Comparison of ENCODE assay signal across 1 cellular context in genomic region chr13:99501952-99502310, GRCh38.
TF ChIP-seq lines count a peak whose summit lies in the region.

No MANE protein-coding gene starts in this region.

TF ChIP-seq in WTC11, 78 proteins besides CTCF, POLR2A, EP300 and RAD21 (continued from another document):
- TF ChIP-seq, protein P1, sequence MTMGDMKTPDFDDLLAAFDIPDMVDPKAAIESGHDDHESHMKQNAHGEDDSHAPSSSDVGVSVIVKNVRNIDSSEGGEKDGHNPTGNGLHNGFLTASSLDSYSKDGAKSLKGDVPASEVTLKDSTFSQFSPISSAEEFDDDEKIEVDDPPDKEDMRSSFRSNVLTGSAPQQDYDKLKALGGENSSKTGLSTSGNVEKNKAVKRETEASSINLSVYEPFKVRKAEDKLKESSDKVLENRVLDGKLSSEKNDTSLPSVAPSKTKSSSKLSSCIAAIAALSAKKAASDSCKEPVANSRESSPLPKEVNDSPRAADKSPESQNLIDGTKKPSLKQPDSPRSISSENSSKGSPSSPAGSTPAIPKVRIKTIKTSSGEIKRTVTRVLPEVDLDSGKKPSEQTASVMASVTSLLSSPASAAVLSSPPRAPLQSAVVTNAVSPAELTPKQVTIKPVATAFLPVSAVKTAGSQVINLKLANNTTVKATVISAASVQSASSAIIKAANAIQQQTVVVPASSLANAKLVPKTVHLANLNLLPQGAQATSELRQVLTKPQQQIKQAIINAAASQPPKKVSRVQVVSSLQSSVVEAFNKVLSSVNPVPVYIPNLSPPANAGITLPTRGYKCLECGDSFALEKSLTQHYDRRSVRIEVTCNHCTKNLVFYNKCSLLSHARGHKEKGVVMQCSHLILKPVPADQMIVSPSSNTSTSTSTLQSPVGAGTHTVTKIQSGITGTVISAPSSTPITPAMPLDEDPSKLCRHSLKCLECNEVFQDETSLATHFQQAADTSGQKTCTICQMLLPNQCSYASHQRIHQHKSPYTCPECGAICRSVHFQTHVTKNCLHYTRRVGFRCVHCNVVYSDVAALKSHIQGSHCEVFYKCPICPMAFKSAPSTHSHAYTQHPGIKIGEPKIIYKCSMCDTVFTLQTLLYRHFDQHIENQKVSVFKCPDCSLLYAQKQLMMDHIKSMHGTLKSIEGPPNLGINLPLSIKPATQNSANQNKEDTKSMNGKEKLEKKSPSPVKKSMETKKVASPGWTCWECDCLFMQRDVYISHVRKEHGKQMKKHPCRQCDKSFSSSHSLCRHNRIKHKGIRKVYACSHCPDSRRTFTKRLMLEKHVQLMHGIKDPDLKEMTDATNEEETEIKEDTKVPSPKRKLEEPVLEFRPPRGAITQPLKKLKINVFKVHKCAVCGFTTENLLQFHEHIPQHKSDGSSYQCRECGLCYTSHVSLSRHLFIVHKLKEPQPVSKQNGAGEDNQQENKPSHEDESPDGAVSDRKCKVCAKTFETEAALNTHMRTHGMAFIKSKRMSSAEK (CRISPR knock-in tag; IDR thresholded peaks at IDR 0.05; ENCODE audit: borderline replicate concordance) = no peak
TF ChIP-seq in WTC11: peak in this region for 0.
